ENCODE assay signal across 29 cellular contexts in the genomic region with DNA sequence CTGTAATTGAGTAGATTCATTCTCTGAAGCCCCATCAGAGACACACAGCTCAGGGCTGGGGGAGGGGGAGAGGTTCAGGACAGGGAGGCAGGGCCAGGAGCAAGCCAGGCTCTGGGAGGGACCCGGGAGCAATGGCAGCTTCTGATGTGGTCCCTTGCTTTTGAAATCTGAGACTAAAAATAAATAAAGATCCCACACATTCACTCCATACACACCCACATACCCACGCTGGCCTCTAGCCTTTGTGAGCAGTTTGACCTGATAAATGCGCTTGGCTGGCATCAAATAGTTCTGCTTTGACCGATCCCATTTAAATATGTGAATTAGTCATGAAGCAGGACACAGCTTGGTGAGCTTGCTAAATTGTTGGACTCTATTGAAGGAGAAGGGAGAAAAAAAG. TPM values are rescaled to one million over a fixed set of nuclear protein-coding genes. Genes with fewer than 3 reads are reported as not detected.
"Had no signal": no experiment of that assay in that cellular context is flagged by ENCODE, and none has a peak within 500 bp of the region (broad histone marks: within the 10 kb centered on the region; RNA-seq: fewer than 3 reads in every experiment).

No MANE protein-coding gene starts in this region.

- H3K27ac ChIP-seq: heart right ventricle, hepatocyte, lower lobe of right lung, pancreas, psoas muscle, spleen, suprapubic skin, thoracic aorta, tibial artery, upper lobe of right lung had no signal

- H3K27ac Mint-ChIP-seq: naive thymus-derived CD8-positive, alpha-beta T cell; nephron; stimulated activated effector memory CD8-positive, alpha-beta T cell treated with anti-CD3 and anti-CD28 coated beads, Interleukin-12 subunit alpha, Interleukin-12 subunit beta, amount 100 ng/mL, for 72 hours; stimulated activated naive CD8-positive, alpha-beta T cell treated with anti-CD3 and anti-CD28 coated beads, Interleukin-15, Interleukin-2, amounts not matched to agents 100 ng/mL and 50 ng/mL, for 24 hours had no signal

- H3K4me3 Mint-ChIP-seq: naive thymus-derived CD8-positive, alpha-beta T cell; nephron; stimulated activated effector memory CD8-positive, alpha-beta T cell treated with anti-CD3 and anti-CD28 coated beads, Interleukin-12 subunit alpha, Interleukin-12 subunit beta, amount 100 ng/mL, for 72 hours; stimulated activated naive CD8-positive, alpha-beta T cell treated with anti-CD3 and anti-CD28 coated beads, Interleukin-15, Interleukin-2, amounts not matched to agents 100 ng/mL and 50 ng/mL, for 24 hours had no signal

- H3K36me3 Mint-ChIP-seq: naive thymus-derived CD8-positive, alpha-beta T cell; stimulated activated effector memory CD8-positive, alpha-beta T cell treated with anti-CD3 and anti-CD28 coated beads, Interleukin-12 subunit alpha, Interleukin-12 subunit beta, amount 100 ng/mL, for 72 hours had no signal

- H3K4me1 ChIP-seq: upper lobe of right lung had no signal

- H3K9me3 Mint-ChIP-seq: naive thymus-derived CD8-positive, alpha-beta T cell; nephron; stimulated activated effector memory CD8-positive, alpha-beta T cell treated with anti-CD3 and anti-CD28 coated beads, Interleukin-12 subunit alpha, Interleukin-12 subunit beta, amount 100 ng/mL, for 72 hours; stimulated activated naive CD8-positive, alpha-beta T cell treated with anti-CD3 and anti-CD28 coated beads, Interleukin-15, Interleukin-2, amounts not matched to agents 100 ng/mL and 50 ng/mL, for 24 hours had no signal

- H3K79me2 ChIP-seq: hepatocyte had no signal

- DNase-seq: heart right ventricle; lower lobe of right lung; mammary epithelial cell; mesenchymal stem cell; naive thymus-derived CD8-positive, alpha-beta T cell; nucleus accumbens; pancreas; psoas muscle; small intestine; spleen; stimulated activated CD4-positive, alpha-beta T cell treated with anti-CD3 and anti-CD28 coated beads, Interleukin-4, amount 100 ng/mL, for 24 hours; stimulated activated naive CD4-positive, alpha-beta T cell; tibial artery; trophoblast cell; upper lobe of right lung had no signal

- H3K4me3 ChIP-seq: heart right ventricle, hepatocyte, lower lobe of right lung, pancreas, psoas muscle, spleen, suprapubic skin, thoracic aorta, tibial artery, upper lobe of right lung had no signal

- H3K4me2 ChIP-seq: hepatocyte had no signal

- H3K36me3 ChIP-seq: heart right ventricle, lower lobe of right lung, pancreas, spleen, suprapubic skin, thoracic aorta, tibial artery, upper lobe of right lung had no signal

- ATAC-seq: heart right ventricle; left lobe of liver; lower lobe of right lung; naive thymus-derived CD8-positive, alpha-beta T cell; pancreas; psoas muscle; sciatic nerve; stimulated activated effector memory CD8-positive, alpha-beta T cell treated with anti-CD3 and anti-CD28 coated beads, Interleukin-12 subunit alpha, Interleukin-12 subunit beta, amount 100 ng/mL, for 72 hours; upper lobe of right lung had no signal

- H3K4me1 Mint-ChIP-seq: nephron; stimulated activated effector memory CD8-positive, alpha-beta T cell treated with anti-CD3 and anti-CD28 coated beads, Interleukin-12 subunit alpha, Interleukin-12 subunit beta, amount 100 ng/mL, for 72 hours had no signal

- H2AFZ ChIP-seq: hepatocyte had no signal

RNA-seq across cellular contexts. Expression of gene GSX1, which starts 32.9 kb away (rescaled TPM):
- total RNA-seq: heart right ventricle; hepatocyte; kidney epithelial cell; left lobe of liver; liver; lower lobe of right lung; mammary epithelial cell; mucosa of gallbladder; naive thymus-derived CD8-positive, alpha-beta T cell; osteoblast; pancreas; posterior vena cava; psoas muscle; sciatic nerve; spleen; subcutaneous adipose tissue; suprapubic skin; thoracic aorta; upper lobe of right lung had no signal
- polyA plus RNA-seq: heart right ventricle; hepatocyte; liver; mammary epithelial cell; naive thymus-derived CD8-positive, alpha-beta T cell; pancreas; psoas muscle; small intestine; spleen had no signal
